28 cellular contexts compared by ENCODE assay signal in the genomic region with DNA sequence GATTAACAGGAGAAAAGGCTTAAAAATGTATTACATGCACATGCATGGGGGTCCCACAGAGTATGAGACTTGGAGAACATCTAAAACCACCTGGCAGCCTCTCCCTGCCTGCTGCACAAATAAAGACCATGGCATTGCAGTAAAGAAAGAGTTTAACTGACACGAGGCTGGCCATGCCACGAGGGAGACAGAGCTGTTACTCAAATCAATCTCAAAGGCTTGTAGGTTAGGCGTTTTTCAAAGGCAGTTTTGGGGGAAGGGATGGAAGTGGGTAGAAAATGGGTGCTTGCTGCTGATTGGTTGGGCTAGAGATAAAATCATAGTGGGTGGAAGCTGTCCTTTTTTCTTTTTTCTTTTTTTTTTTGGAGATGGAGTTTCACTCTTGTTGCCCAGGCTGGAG.
"Had no signal": no experiment of that assay in that cellular context is flagged by ENCODE, and none has a peak within 500 bp of the region (broad histone marks: within the 10 kb centered on the region; RNA-seq: fewer than 3 reads in every experiment).

No MANE protein-coding gene starts in this region.

- H3K4me1 ChIP-seq: ascending aorta had no signal

- H3K36me3 ChIP-seq: ascending aorta, heart left ventricle had no signal

- ATAC-seq: activated CD4-positive, alpha-beta T cell treated with anti-CD3 and anti-CD28 coated beads for 36 hours; activated CD8-positive, alpha-beta memory T cell treated with anti-CD3 and anti-CD28 coated beads, Interleukin-2, amount 10 ng/mL, durations not matched to agents 7 days and 5 days; activated CD8-positive, alpha-beta T cell treated with anti-CD3 and anti-CD28 coated beads, Interleukin-2, amount 10 ng/mL, durations not matched to agents 7 days and 5 days; activated naive CD4-positive, alpha-beta T cell treated with anti-CD3 and anti-CD28 coated beads, Interleukin-2, amount 50 U/mL, for 72 hours; activated T-cell treated with anti-CD3 and anti-CD28 coated beads, Interleukin-2, amount 50 U/mL, for 72 hours; effector memory CD8-positive, alpha-beta T cell; esophagus mucosa; heart left ventricle had no signal

- H3K27ac ChIP-seq: ascending aorta, epithelial cell of prostate, heart left ventricle had no signal

- H3K27ac Mint-ChIP-seq: activated CD4-positive, alpha-beta memory T cell treated with anti-CD3 and anti-CD28 coated beads for 36 hours; activated CD4-positive, alpha-beta T cell treated with anti-CD3 and anti-CD28 coated beads for 36 hours; activated CD4-positive, alpha-beta T cell treated with anti-CD3 and anti-CD28 coated beads, Interleukin-2, amount 10 ng/mL, durations not matched to agents 24 days and 14 days; activated CD8-positive, alpha-beta memory T cell treated with anti-CD3 and anti-CD28 coated beads, Interleukin-2, amount 10 ng/mL, durations not matched to agents 7 days and 5 days; activated CD8-positive, alpha-beta T cell treated with anti-CD3 and anti-CD28 coated beads, Interleukin-2, amount 10 ng/mL, durations not matched to agents 7 days and 5 days; activated naive CD4-positive, alpha-beta T cell treated with anti-CD3 and anti-CD28 coated beads, Interleukin-2, amount 10 ng/mL, durations not matched to agents 7 days and 5 days; activated naive CD4-positive, alpha-beta T cell treated with anti-CD3 and anti-CD28 coated beads, Interleukin-2, amount 50 U/mL, for 72 hours; activated naive CD8-positive, alpha-beta T cell treated with anti-CD3 and anti-CD28 coated beads, Interleukin-2, amount 10 ng/mL, durations not matched to agents 7 days and 5 days; activated T-cell treated with anti-CD3 and anti-CD28 coated beads, Interleukin-2, amount 50 U/mL, for 24 hours; activated T-cell treated with anti-CD3 and anti-CD28 coated beads, Interleukin-2, amount 50 U/mL, for 72 hours; brain; effector memory CD8-positive, alpha-beta T cell had no signal

- H3K4me1 Mint-ChIP-seq: activated CD4-positive, alpha-beta T cell treated with anti-CD3 and anti-CD28 coated beads for 36 hours; activated CD4-positive, alpha-beta T cell treated with anti-CD3 and anti-CD28 coated beads, Interleukin-2, amount 10 ng/mL, durations not matched to agents 24 days and 14 days; activated naive CD8-positive, alpha-beta T cell treated with anti-CD3 and anti-CD28 coated beads, Interleukin-2, amount 10 ng/mL, durations not matched to agents 7 days and 5 days; central memory CD8-positive, alpha-beta T cell had no signal

- H3K4me3 ChIP-seq: ascending aorta, heart left ventricle had no signal

- H3K4me3 Mint-ChIP-seq: activated CD4-positive, alpha-beta memory T cell treated with anti-CD3 and anti-CD28 coated beads for 36 hours; activated CD4-positive, alpha-beta T cell treated with anti-CD3 and anti-CD28 coated beads for 36 hours; activated CD4-positive, alpha-beta T cell treated with anti-CD3 and anti-CD28 coated beads, Interleukin-2, amount 10 ng/mL, durations not matched to agents 24 days and 14 days; activated CD8-positive, alpha-beta memory T cell treated with anti-CD3 and anti-CD28 coated beads, Interleukin-2, amount 10 ng/mL, durations not matched to agents 7 days and 5 days; activated CD8-positive, alpha-beta T cell treated with anti-CD3 and anti-CD28 coated beads, Interleukin-2, amount 10 ng/mL, durations not matched to agents 7 days and 5 days; activated naive CD4-positive, alpha-beta T cell treated with anti-CD3 and anti-CD28 coated beads, Interleukin-2, amount 10 ng/mL, durations not matched to agents 7 days and 5 days; activated naive CD8-positive, alpha-beta T cell treated with anti-CD3 and anti-CD28 coated beads, Interleukin-2, amount 10 ng/mL, durations not matched to agents 7 days and 5 days; activated T-cell treated with anti-CD3 and anti-CD28 coated beads, Interleukin-2, amount 50 U/mL, for 24 hours; activated T-cell treated with anti-CD3 and anti-CD28 coated beads, Interleukin-2, amount 50 U/mL, for 72 hours; brain; central memory CD8-positive, alpha-beta T cell; effector memory CD8-positive, alpha-beta T cell had no signal

- DNase-seq: activated CD4-positive, alpha-beta memory T cell treated with anti-CD3 and anti-CD28 coated beads for 36 hours; activated CD4-positive, alpha-beta T cell treated with anti-CD3 and anti-CD28 coated beads for 36 hours; activated CD4-positive, alpha-beta T cell treated with anti-CD3 and anti-CD28 coated beads, Interleukin-2, amount 10 ng/mL, durations not matched to agents 24 days and 14 days; activated CD4-positive, CD25-positive, alpha-beta regulatory T cell; activated CD4-positive, CD25-positive, alpha-beta regulatory T cell treated with anti-CD3 and anti-CD28 coated beads, Interleukin-2, amount 50 U/mL, for 72 hours; activated CD8-positive, alpha-beta memory T cell treated with anti-CD3 and anti-CD28 coated beads, Interleukin-2, amount 10 ng/mL, durations not matched to agents 7 days and 5 days; activated CD8-positive, alpha-beta memory T cell treated with anti-CD3 and anti-CD28 coated beads, Interleukin-2, amount 50 U/mL, for 4 hours; activated CD8-positive, alpha-beta T cell treated with anti-CD3 and anti-CD28 coated beads, Interleukin-2, amount 10 ng/mL, durations not matched to agents 7 days and 5 days; activated gamma-delta T cell; activated naive CD4-positive, alpha-beta T cell; activated naive CD4-positive, alpha-beta T cell treated with anti-CD3 and anti-CD28 coated beads, Interleukin-2, amount 10 ng/mL, durations not matched to agents 7 days and 5 days; activated naive CD8-positive, alpha-beta T cell treated with anti-CD3 and anti-CD28 coated beads, Interleukin-2, amount 10 ng/mL, durations not matched to agents 7 days and 5 days; activated T-cell treated with anti-CD3 and anti-CD28 coated beads for 4 hours; activated T-cell treated with anti-CD3 and anti-CD28 coated beads, Interleukin-2, amount 50 U/mL, for 24 hours; activated T-cell treated with anti-CD3 and anti-CD28 coated beads, Interleukin-2, amount 50 U/mL, for 72 hours; cortex of kidney; dermis blood vessel endothelial cell; effector CD4-positive, alpha-beta T cell; effector memory CD8-positive, alpha-beta T cell; foreskin fibroblast; glutamatergic neuron; heart left ventricle had no signal

- H3K27me3 ChIP-seq: ascending aorta, heart left ventricle had no signal

- H3K36me3 Mint-ChIP-seq: activated CD8-positive, alpha-beta memory T cell treated with anti-CD3 and anti-CD28 coated beads, Interleukin-2, amount 10 ng/mL, durations not matched to agents 7 days and 5 days; activated naive CD4-positive, alpha-beta T cell treated with anti-CD3 and anti-CD28 coated beads, Interleukin-2, amount 10 ng/mL, durations not matched to agents 7 days and 5 days; activated naive CD8-positive, alpha-beta T cell treated with anti-CD3 and anti-CD28 coated beads, Interleukin-2, amount 10 ng/mL, durations not matched to agents 7 days and 5 days had no signal

- H3K9me3 Mint-ChIP-seq: effector memory CD8-positive, alpha-beta T cell had no signal

- H3K9me3 ChIP-seq: ascending aorta had no signal
